In genomic region chr3:171165986-171166385, GRCh38 we compare ENCODE assay signal across 10 cellular contexts.
DNase-seq lines count a peak whose midpoint lies in the region; ATAC-seq and TF ChIP-seq lines count a peak whose summit lies in the region.
"Had no signal": no experiment of that assay in that cellular context is flagged by ENCODE, and none has a peak within 500 bp of the region (broad histone marks: within the 10 kb centered on the region; RNA-seq: fewer than 3 reads in every experiment).

No MANE protein-coding gene starts in this region.

- H3K27ac Mint-ChIP-seq in activated CD8-positive, alpha-beta T cell treated with anti-CD3 and anti-CD28 coated beads for 36 hours, result peak overlapping the region; percentile 86
- no peak overlapping the region for H3K27ac Mint-ChIP-seq in osteocyte (ENCODE audit: unreplicated experiment)
- H3K27ac Mint-ChIP-seq: activated B cell treated with CpG ODN at 0.5 μM for 24 hours had no signal

- intact Hi-C loops in activated CD8-positive, alpha-beta T cell treated with anti-CD3 and anti-CD28 coated beads for 36 hours (cut with micrococcal nuclease), result loop anchor here (10.0 kb wide), 1 partner anchor 289 kb away; no protein-coding TSS in a partner anchor

- CTCF ChIA-PET in activated CD8-positive, alpha-beta T cell treated with anti-CD3 and anti-CD28 coated beads for 36 hours (lab: Charles Lee), result interaction anchor here (1.5 kb wide), 1 partner anchor 400 kb away, joined by 9 read pairs; no protein-coding TSS in a partner anchor

- H3K27me3 Mint-ChIP-seq in activated T-cell treated with anti-CD3 and anti-CD28 coated beads, Interleukin-2, amount 50 U/mL, for 4 hours (ENCODE audit: low read depth), result no peaks in the 10 kb centered on the region
- H3K27me3 Mint-ChIP-seq in activated CD8-positive, alpha-beta T cell treated with anti-CD3 and anti-CD28 coated beads for 36 hours, result no peaks in the 10 kb centered on the region
- H3K27me3 Mint-ChIP-seq in osteocyte (ENCODE audit: unreplicated experiment), result no peaks in the 10 kb centered on the region
- H3K27me3 Mint-ChIP-seq: activated B cell treated with CpG ODN at 0.5 μM for 24 hours had no signal

- DNase-seq in activated T-cell treated with anti-CD3 and anti-CD28 coated beads, Interleukin-2, amount 50 U/mL, for 4 hours, result no peak
- DNase-seq in activated T-cell treated with anti-CD3 and anti-CD28 coated beads for 4 hours (no peak), renal cortical epithelial cell (ENCODE audit: low read depth) (peak; percentile 61), LoVo (ENCODE audit: low spot score) (no peak), AG08396 (ENCODE audit: low spot score) (no peak), osteocyte (ENCODE audit: extremely low spot score, unreplicated experiment) (no peak)
- peak; percentile 6 for DNase-seq in activated CD8-positive, alpha-beta T cell treated with anti-CD3 and anti-CD28 coated beads for 36 hours
- DNase-seq: activated B cell treated with CpG ODN at 0.5 μM for 24 hours, uterus had no signal

- POLR2A ChIA-PET in activated CD8-positive, alpha-beta T cell treated with anti-CD3 and anti-CD28 coated beads for 36 hours (lab: Charles Lee), result interaction anchor here (1.0 kb wide), 1 partner anchor 295 kb away, joined by 4 read pairs; no protein-coding TSS in a partner anchor

- no peaks in the 10 kb centered on the region for H3K9me3 Mint-ChIP-seq in activated T-cell treated with anti-CD3 and anti-CD28 coated beads, Interleukin-2, amount 50 U/mL, for 4 hours
- no peaks in the 10 kb centered on the region for H3K9me3 Mint-ChIP-seq in activated CD8-positive, alpha-beta T cell treated with anti-CD3 and anti-CD28 coated beads for 36 hours
- H3K9me3 Mint-ChIP-seq in osteocyte (ENCODE audit: unreplicated experiment), result peaks cover 5% of the 10 kb centered on the region

- peak overlapping the region; percentile 31 for H3K4me3 Mint-ChIP-seq in activated T-cell treated with anti-CD3 and anti-CD28 coated beads, Interleukin-2, amount 50 U/mL, for 4 hours
- peak overlapping the region; percentile 35 for H3K4me3 Mint-ChIP-seq in activated CD8-positive, alpha-beta T cell treated with anti-CD3 and anti-CD28 coated beads for 36 hours
- H3K4me3 Mint-ChIP-seq in osteocyte (ENCODE audit: unreplicated experiment), result no peak overlapping the region
- H3K4me3 Mint-ChIP-seq: activated B cell treated with CpG ODN at 0.5 μM for 24 hours had no signal

- no peak for TF ChIP-seq CTCF in activated CD8-positive, alpha-beta T cell treated with anti-CD3 and anti-CD28 coated beads for 36 hours (IDR thresholded peaks at IDR 0.05)
- TF ChIP-seq CTCF in osteocyte (IDR thresholded peaks at IDR 0.05), result no peak

- H3K36me3 Mint-ChIP-seq in activated T-cell treated with anti-CD3 and anti-CD28 coated beads, Interleukin-2, amount 50 U/mL, for 4 hours (ENCODE audit: insufficient read depth), result peaks cover 50% of the 10 kb centered on the region
- H3K36me3 Mint-ChIP-seq in activated CD8-positive, alpha-beta T cell treated with anti-CD3 and anti-CD28 coated beads for 36 hours (ENCODE audit: low read depth), result peaks cover 50% of the 10 kb centered on the region
- peaks cover 28% of the 10 kb centered on the region for H3K36me3 Mint-ChIP-seq in osteocyte (ENCODE audit: unreplicated experiment)

- ATAC-seq in activated T-cell treated with anti-CD3 and anti-CD28 coated beads, Interleukin-2, amount 50 U/mL, for 4 hours, result peak; percentile 92 to 93
- ATAC-seq in HG02623 (IDR thresholded peaks at IDR 0.05; ENCODE audit: unreplicated experiment), result peak; percentile 49
- ATAC-seq in activated CD8-positive, alpha-beta T cell treated with anti-CD3 and anti-CD28 coated beads for 36 hours, result peak; percentile 83

- H3K4me1 Mint-ChIP-seq in activated T-cell treated with anti-CD3 and anti-CD28 coated beads, Interleukin-2, amount 50 U/mL, for 4 hours (ENCODE audit: low read depth), result peaks cover 21% of the 10 kb centered on the region
- peaks cover 25% of the 10 kb centered on the region for H3K4me1 Mint-ChIP-seq in activated CD8-positive, alpha-beta T cell treated with anti-CD3 and anti-CD28 coated beads for 36 hours (ENCODE audit: low read depth)
- peaks cover 7% of the 10 kb centered on the region for H3K4me1 Mint-ChIP-seq in osteocyte (ENCODE audit: unreplicated experiment)

Comparison
In these comparisons a context has a peak if more than half of its experiments do, and no peak if none do; other contexts are left out.
1. DNase-seq: peak in activated CD8-positive, alpha-beta T cell treated with anti-CD3 and anti-CD28 coated beads for 36 hours (single experiment) and renal cortical epithelial cell (single experiment); none in activated T-cell treated with anti-CD3 and anti-CD28 coated beads, Interleukin-2, amount 50 U/mL, for 4 hours (single experiment), activated T-cell treated with anti-CD3 and anti-CD28 coated beads for 4 hours (single experiment), LoVo (single experiment), AG08396 (single experiment) and osteocyte (single experiment).
2. Peak in every context shown above with its lines, with median percentiles within 50 percentile points of each other: ATAC-seq.